ENCODE assay signal across 4 cellular contexts in the genomic region with DNA sequence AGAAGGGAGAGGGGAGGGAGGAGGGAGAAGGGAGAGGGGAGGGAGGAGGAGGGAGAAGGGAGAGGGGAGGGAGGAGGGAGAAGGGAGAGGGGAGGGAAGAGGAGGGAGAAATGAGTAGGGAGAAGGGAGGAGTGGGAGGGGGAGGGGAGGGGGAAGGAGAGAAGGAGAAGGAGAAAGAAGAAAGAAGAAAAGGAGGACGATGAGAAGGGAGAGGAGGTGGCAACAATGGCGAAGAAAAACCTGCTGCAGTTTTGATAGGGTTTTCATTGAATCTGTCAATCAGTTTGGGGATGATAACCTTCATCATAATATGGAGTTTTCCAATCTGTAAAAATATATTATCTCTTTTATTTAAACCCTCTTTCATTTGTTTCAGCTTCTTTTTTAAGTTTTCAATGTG.
"Had no signal": no experiment of that assay in that cellular context is flagged by ENCODE, and none has a peak within 500 bp of the region (broad histone marks: within the 10 kb centered on the region; RNA-seq: fewer than 3 reads in every experiment).

No MANE protein-coding gene starts in this region.

- DNase-seq: H9, HCEC 1CT had no signal

- ATAC-seq: GM23338 had no signal

- H2AFZ ChIP-seq: GM23338 had no signal

- H3K4me1 Mint-ChIP-seq: GM23338, H9 had no signal

- H3K27ac Mint-ChIP-seq: GM23338, H9, IgD-negative memory B cell had no signal

- H3K4me2 ChIP-seq: GM23338 had no signal

- H3K4me3 ChIP-seq: GM23338 had no signal

- H3K9me3 Mint-ChIP-seq: GM23338, H9 had no signal

- H3K27me3 Mint-ChIP-seq: IgD-negative memory B cell had no signal

- H3K4me3 Mint-ChIP-seq: GM23338, H9, IgD-negative memory B cell had no signal
